Comparison of ENCODE assay signal across 8 cellular contexts in genomic region chr2:46849741-46850474, GRCh38.
DNase-seq lines count a peak whose midpoint lies in the region; ATAC-seq, FAIRE-seq and TF ChIP-seq lines count a peak whose summit lies in the region.

No MANE protein-coding gene starts in this region.

- H3K4me3 ChIP-seq in choroid plexus epithelial cell (ENCODE audit: low read depth, low read length) (no peak overlapping the region), HepG2 (replicated peaks in 1 of 3; ENCODE audit: insufficient read depth in 1 of 3, low read depth in 2 of 3, low read length in 3 of 3) (peak overlapping the region in 2 of 3 experiments; percentile 20 to 53; a peak in 2 of 6 replicates), thyroid gland (replicated peaks in 1 of 3) (no peak overlapping the region)

- no peaks in the 10 kb centered on the region for H3K79me2 ChIP-seq in HepG2 (ENCODE audit: insufficient read depth, low read length)

- H3K27ac ChIP-seq in HepG2 (ENCODE audit: extremely low read length, insufficient read depth, low read length): no peak overlapping the region
- H3K27ac ChIP-seq in thyroid gland: peak overlapping the region; percentile 56 to 94 (median 91)

- in situ Hi-C loops in HepG2 (cut with HindIII; ENCODE audit: extremely low pct_ligation_motif_present, low pct_unique_long_range_greater_than_20kb): no loop called here

- H4K20me1 ChIP-seq in HepG2 (ENCODE audit: insufficient read depth, low read length): no peaks in the 10 kb centered on the region

- H3K36me3 ChIP-seq in HepG2 (replicated peaks in 1 of 2; ENCODE audit: control insufficient read depth in 1 of 2, insufficient read depth in 2 of 2, low read length in 2 of 2) (no peaks in the 10 kb centered on the region), thyroid gland (no peaks in the 10 kb centered on the region)

- H3K9ac ChIP-seq in HepG2 (ENCODE audit: insufficient read depth, low read depth, low read length): no peak overlapping the region

- H3K27me3 ChIP-seq in HepG2 (ENCODE audit: control insufficient read depth in 1 of 2, insufficient read depth in 2 of 2, low read length in 2 of 2): peaks cover 3 to 57% of the 10 kb centered on the region in 2 experiments
- H3K27me3 ChIP-seq in thyroid gland: no peaks in the 10 kb centered on the region

- POLR2A ChIA-PET in HepG2 (lab: Yijun Ruan, JAX): no interaction called here

- TF ChIP-seq POLR2A in HepG2 (IDR thresholded peaks at IDR 0.05; ENCODE audit: insufficient read depth in 1 of 2, low read depth in 2 of 2, low read length in 2 of 2) (no peak), thyroid gland (IDR thresholded peaks at IDR 0.05) (no peak)

- peak overlapping the region; percentile 62 for H3K4me2 ChIP-seq in HepG2 (ENCODE audit: low read depth, low read length)

- peak; percentile 47 for FAIRE-seq in HepG2 (lab: Jason Lieb, UNC)

- no peak for TF ChIP-seq CTCF in choroid plexus epithelial cell (conservative IDR thresholded peaks at IDR 0.05; ENCODE audit: low read depth, low read length)
- TF ChIP-seq CTCF in HepG2 (CRISPR knock-in tag; IDR thresholded peaks at IDR 0.05): no peak
- TF ChIP-seq CTCF in thyroid gland (IDR thresholded peaks at IDR 0.05): no peak

- WGBS in HepG2 (ENCODE audit: low lambda C conversion rate): 2% methylated on average over 10 of the region's 11 CpGs
- 28 to 29% methylated on average over 11 of the region's 11 CpGs for WGBS in thyroid gland, 2 donors

- DNase-seq in NCI-H2227 treated with DMSO at 0.1 percent for 48 hours (lab: John Stamatoyannopoulos, UW) (peak; percentile 37), choroid plexus epithelial cell (ENCODE audit: low read depth) (peak; percentile 92), HepG2 (ENCODE audit: low spot score) (no peak), thyroid gland (peak; percentile 52 to 69), medulla oblongata (ENCODE audit: extremely low spot score) (no peak)
- no peak for DNase-seq in stimulated activated CD4-positive, alpha-beta T cell treated with anti-CD3 and anti-CD28 coated beads, Interleukin-4, amount 100 ng/mL, for 24 hours

- TF ChIP-seq RAD21 in HepG2 (CRISPR knock-in tag; IDR thresholded peaks at IDR 0.05): no peak

- TF ChIP-seq EP300 in HepG2 (IDR thresholded peaks at IDR 0.05; ENCODE audit: low read depth in 2 of 2, low read length in 2 of 2) (no peak), HepG2 (CRISPR knock-in tag; IDR thresholded peaks at IDR 0.05; ENCODE audit: borderline replicate concordance) (no peak)

- ATAC-seq in HepG2 (peak; percentile 67), GM21423 (IDR thresholded peaks at IDR 0.05; ENCODE audit: unreplicated experiment) (no peak), HG03342 (IDR thresholded peaks at IDR 0.05; ENCODE audit: unreplicated experiment) (no peak)

- no peak overlapping the region for H2AFZ ChIP-seq in HepG2 (ENCODE audit: low read length)

- peaks cover 59% of the 10 kb centered on the region for H3K4me1 ChIP-seq in HepG2 (ENCODE audit: insufficient read depth, low read length)
- peaks cover 59 to 72% of the 10 kb centered on the region in 2 donors for H3K4me1 ChIP-seq in thyroid gland

- no peaks in the 10 kb centered on the region for H3K9me3 ChIP-seq in HepG2 (ENCODE audit: low read length)
- no peaks in the 10 kb centered on the region for H3K9me3 ChIP-seq in thyroid gland

- intact Hi-C loops in HepG2 (cut with micrococcal nuclease; ENCODE audit: unreplicated experiment): no loop called here
- intact Hi-C loops in thyroid gland (cut with DNase I): no loop called here

- CTCF ChIA-PET in HepG2 (lab: Yijun Ruan, JAX; ENCODE audit: low intra/inter-chr PET ratio, low total read pairs): no interaction called here

- no TSS peak for BruUV-seq in HepG2 (replicated peaks; lab: Mats Ljungman, UMichigan)

TF ChIP-seq in HepG2, 621 proteins besides CTCF, POLR2A, EP300 and RAD21 (continues in another document):
- TF ChIP-seq ELK4 (CRISPR knock-in tag; IDR thresholded peaks at IDR 0.05; ENCODE audit: borderline replicate concordance) (no peak), ZNF101 (CRISPR knock-in tag; IDR thresholded peaks at IDR 0.05; ENCODE audit: borderline replicate concordance, low read depth) (no peak), ZNF737 (CRISPR knock-in tag; IDR thresholded peaks at IDR 0.05; ENCODE audit: borderline replicate concordance) (no peak), SIX4 (CRISPR knock-in tag; IDR thresholded peaks at IDR 0.05) (no peak), DRAP1 (CRISPR knock-in tag; IDR thresholded peaks at IDR 0.05) (no peak), NFE2L2 (IDR thresholded peaks at IDR 0.05; ENCODE audit: low read length) (peak; percentile 20; the same call in 1 of the 2 replicates), ZBTB14 (CRISPR knock-in tag; IDR thresholded peaks at IDR 0.05) (no peak), PBX3 (CRISPR knock-in tag; IDR thresholded peaks at IDR 0.05; ENCODE audit: borderline replicate concordance) (no peak), ZNF503 (CRISPR knock-in tag; IDR thresholded peaks at IDR 0.05) (no peak), ZNF557 (CRISPR knock-in tag; IDR thresholded peaks at IDR 0.05) (no peak), ZBTB3 (CRISPR knock-in tag; IDR thresholded peaks at IDR 0.05; ENCODE audit: borderline replicate concordance, low read depth) (no peak), ZNF256 (CRISPR knock-in tag; conservative IDR thresholded peaks at IDR 0.05) (no peak), HIVEP1 (CRISPR knock-in tag; IDR thresholded peaks at IDR 0.05) (no peak), TOPORS (CRISPR knock-in tag; IDR thresholded peaks at IDR 0.05) (no peak), NFRKB (IDR thresholded peaks at IDR 0.05) (no peak), ZNF572 (CRISPR knock-in tag; IDR thresholded peaks at IDR 0.05) (no peak), ZNF883 (CRISPR knock-in tag; IDR thresholded peaks at IDR 0.05; ENCODE audit: not compliant biosample characterization) (peak; percentile 24), LCORL (IDR thresholded peaks at IDR 0.05) (no peak), LCORL (CRISPR knock-in tag; IDR thresholded peaks at IDR 0.05) (0 out of 2 replicates have a peak, but pooled peaks have one; percentile 44), ATF3 (CRISPR knock-in tag; IDR thresholded peaks at IDR 0.05) (no peak), FOSL2 (CRISPR knock-in tag; IDR thresholded peaks at IDR 0.05) (0 out of 2 replicates have a peak, but pooled peaks have one; percentile 18)

Comparison
In these comparisons a context has a peak if more than half of its experiments do, and no peak if none do; other contexts are left out.
1. DNase-seq: peak in NCI-H2227 treated with DMSO at 0.1 percent for 48 hours (single experiment), choroid plexus epithelial cell (single experiment) and thyroid gland (2 of 2); none in HepG2 (single experiment), medulla oblongata (single experiment) and stimulated activated CD4-positive, alpha-beta T cell treated with anti-CD3 and anti-CD28 coated beads, Interleukin-4, amount 100 ng/mL, for 24 hours (single experiment).
2. H3K4me3 ChIP-seq: peak in HepG2 (2 of 3); none in choroid plexus epithelial cell (single experiment) and thyroid gland (0 of 3).